ENCODE assay signal across 8 cellular contexts in genomic region chr9:16133556-16134227, GRCh38.
DNase-seq lines count a peak whose midpoint lies in the region; ATAC-seq and TF ChIP-seq lines count a peak whose summit lies in the region.

No MANE protein-coding gene starts in this region.

- H3K4me1 ChIP-seq in esophagus muscularis mucosa (peaks cover 0 to 2% (median under 1%) of the 10 kb centered on the region in 4 donors), sigmoid colon (no peaks in the 10 kb centered on the region)

- peak in 1 of 2 donors; percentile 24 for DNase-seq in activated naive CD4-positive, alpha-beta T cell treated with anti-CD3 and anti-CD28 coated beads, Interleukin-2, amount 50 U/mL, for 72 hours (ENCODE audit: low spot score in 2 of 2)
- no peak for DNase-seq in activated naive CD4-positive, alpha-beta T cell treated with Interleukin-2 at 50 U/mL for 16 hours
- DNase-seq in HT-29 (ENCODE audit: low spot score) = peak; percentile 68
- DNase-seq in RKO (ENCODE audit: low spot score) = peak; percentile 39
- no peak for DNase-seq in esophagus muscularis mucosa (ENCODE audit: extremely low spot score)
- peak; percentile 35 for DNase-seq in neural crest cell (ENCODE audit: low read depth, low spot score)
- DNase-seq in sigmoid colon = no peak

- peaks cover 0 to 3% of the 10 kb centered on the region in 2 donors for H3K9me3 Mint-ChIP-seq in activated naive CD4-positive, alpha-beta T cell treated with anti-CD3 and anti-CD28 coated beads, Interleukin-2, amount 50 U/mL, for 72 hours
- peaks cover 6% of the 10 kb centered on the region for H3K9me3 Mint-ChIP-seq in neural crest cell

- H3K27ac ChIP-seq in esophagus muscularis mucosa (replicated peaks in 1 of 4) (no peak overlapping the region), sigmoid colon (no peak overlapping the region)

- H3K36me3 ChIP-seq in esophagus muscularis mucosa = no peaks in the 10 kb centered on the region
- H3K36me3 ChIP-seq in sigmoid colon = no peaks in the 10 kb centered on the region

- TF ChIP-seq CTCF in esophagus muscularis mucosa (IDR thresholded peaks at IDR 0.05) (peak; percentile 14 to 54 (median 30)), neural crest cell (conservative IDR thresholded peaks at IDR 0.05) (peak; percentile 81), sigmoid colon (IDR thresholded peaks at IDR 0.05) (peak in 2 of 4 experiments; percentile 18 to 45)

- no peak overlapping the region for H3K27ac Mint-ChIP-seq in activated naive CD4-positive, alpha-beta T cell treated with anti-CD3 and anti-CD28 coated beads, Interleukin-2, amount 50 U/mL, for 72 hours
- H3K27ac Mint-ChIP-seq in neural crest cell (ENCODE audit: unreplicated experiment) = no peak overlapping the region

- H3K9me3 ChIP-seq in esophagus muscularis mucosa (peaks cover 0 to 9% (median 0%) of the 10 kb centered on the region in 4 donors), sigmoid colon (no peaks in the 10 kb centered on the region)

- peaks cover 14% of the 10 kb centered on the region for H3K4me1 Mint-ChIP-seq in neural crest cell

- TF ChIP-seq EP300 in esophagus muscularis mucosa (IDR thresholded peaks at IDR 0.05) = no peak
- TF ChIP-seq EP300 in sigmoid colon (IDR thresholded peaks at IDR 0.05) = no peak

- H3K4me3 Mint-ChIP-seq in neural crest cell = no peak overlapping the region

- H3K4me3 ChIP-seq in esophagus muscularis mucosa (no peak overlapping the region), sigmoid colon (no peak overlapping the region)

- H3K27me3 ChIP-seq in esophagus muscularis mucosa (no peaks in the 10 kb centered on the region), sigmoid colon (no peaks in the 10 kb centered on the region)

- peak; percentile 73 to 88 for ATAC-seq in activated naive CD4-positive, alpha-beta T cell treated with anti-CD3 and anti-CD28 coated beads, Interleukin-2, amount 50 U/mL, for 72 hours
- ATAC-seq in GM21528 (IDR thresholded peaks at IDR 0.05; ENCODE audit: low FRiP score, unreplicated experiment) = peak; percentile 94

- H3K27me3 Mint-ChIP-seq in neural crest cell (ENCODE audit: low read depth) = no peaks in the 10 kb centered on the region

- WGBS in esophagus muscularis mucosa = 62% methylated on average over 17 of the region's 19 CpGs
- 35 to 41% methylated on average over 19 of the region's 19 CpGs for WGBS in sigmoid colon, 2 donors

- intact Hi-C loops in esophagus muscularis mucosa (cut with DNase I) = loop anchor here (5.0 kb wide), 1 partner anchor 261 kb away; no protein-coding TSS in a partner anchor
- intact Hi-C loops in sigmoid colon (cut with DNase I) = loop anchor here (10.0 kb wide), 1 partner anchor 259 kb away; no protein-coding TSS in a partner anchor

- no peak for TF ChIP-seq POLR2A in esophagus muscularis mucosa (IDR thresholded peaks at IDR 0.05; ENCODE audit: low read depth)
- TF ChIP-seq POLR2A in sigmoid colon (IDR thresholded peaks at IDR 0.05) = no peak

- peaks cover 0 to 4% of the 10 kb centered on the region in 2 donors for H3K36me3 Mint-ChIP-seq in activated naive CD4-positive, alpha-beta T cell treated with anti-CD3 and anti-CD28 coated beads, Interleukin-2, amount 50 U/mL, for 72 hours
- peaks cover 16% of the 10 kb centered on the region for H3K36me3 Mint-ChIP-seq in neural crest cell (ENCODE audit: low read depth)

Comparison
In these comparisons a context has a peak if more than half of its experiments do, and no peak if none do; other contexts are left out.
1. DNase-seq: peak in HT-29 (single experiment), RKO (single experiment) and neural crest cell (single experiment); none in activated naive CD4-positive, alpha-beta T cell treated with Interleukin-2 at 50 U/mL for 16 hours (single experiment), esophagus muscularis mucosa (single experiment) and sigmoid colon (single experiment).